Comparison of ENCODE assay signal across 19 cellular contexts in the genomic region with DNA sequence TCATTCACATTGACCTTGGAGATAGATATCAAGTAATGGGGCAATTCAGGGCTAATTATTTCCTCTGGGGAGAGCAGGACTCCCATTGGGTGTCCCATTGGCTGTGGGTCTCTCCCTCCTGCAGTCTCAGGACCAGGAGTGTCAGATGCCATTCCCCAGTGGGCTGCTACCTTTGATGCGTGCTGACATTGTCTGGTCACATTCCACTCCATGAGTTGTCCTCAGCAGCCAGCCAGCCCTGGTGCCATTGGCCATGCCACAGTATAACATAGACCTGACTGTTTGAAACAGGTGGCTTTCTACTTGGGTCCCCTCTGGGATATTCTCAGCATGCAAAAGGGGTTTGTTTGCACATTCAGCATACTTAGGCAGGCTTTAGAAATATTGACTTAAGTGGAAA.
DNase-seq lines count a peak whose midpoint lies in the region; ATAC-seq, FAIRE-seq and TF ChIP-seq lines count a peak whose summit lies in the region.
"Had no signal": no experiment of that assay in that cellular context is flagged by ENCODE, and none has a peak within 500 bp of the region (broad histone marks: within the 10 kb centered on the region; RNA-seq: fewer than 3 reads in every experiment).

No MANE protein-coding gene starts in this region.

- H3K9ac ChIP-seq in HepG2 (ENCODE audit: insufficient read depth, low read depth, low read length): no peak overlapping the region
- H3K9ac ChIP-seq in PC-3 (ENCODE audit: low read length): no peak overlapping the region
- H3K9ac ChIP-seq: BLaER1 treated with 17β-estradiol and CSF1 and Interleukin-3, amounts not matched to agents 10 nM and 100 nM had no signal

- TF ChIP-seq EP300 in HepG2 (IDR thresholded peaks at IDR 0.05; ENCODE audit: low read depth in 2 of 2, low read length in 2 of 2) (no peak), HepG2 (CRISPR knock-in tag; IDR thresholded peaks at IDR 0.05; ENCODE audit: borderline replicate concordance) (no peak)

- ATAC-seq in HepG2: peak; percentile 42; the same call in 2 of the 3 replicates
- no peak for ATAC-seq in right lobe of liver
- ATAC-seq in PC-3: no peak

- intact Hi-C loops in activated CD4-positive, alpha-beta T cell treated with anti-CD3 and anti-CD28 coated beads, Interleukin-2, amount 10 ng/mL, durations not matched to agents 24 days and 14 days (cut with micrococcal nuclease): loop anchor here (1.0 to 5.0 kb wide), 6 partner anchors 9 to 270 kb away; no protein-coding TSS in a partner anchor
- intact Hi-C loops in HepG2 (cut with micrococcal nuclease; ENCODE audit: unreplicated experiment) (no loop called here), right lobe of liver (cut with DNase I) (loop anchor here in 1 of 2 donors (10.0 kb wide), 1 partner anchor 47 kb away; no protein-coding TSS in a partner anchor), PC-3 (cut with micrococcal nuclease) (no loop called here)
- intact Hi-C loops in activated T-helper 2 cell treated with anti-CD3 and anti-CD28 coated beads, Interferon-gamma antibody, Interleukin-2, Interleukin-4, amounts not matched to agents 10 μg/mL and 5 μg/mL and 100 μg/mL, durations not matched to agents 14 hours and 24 hours and 36 hours (cut with micrococcal nuclease): loop anchor here (5.0 kb wide), 1 partner anchor 35 kb away; no protein-coding TSS in a partner anchor

- H3K27me3 ChIP-seq in HepG2 (ENCODE audit: control insufficient read depth in 1 of 2, insufficient read depth in 2 of 2, low read length in 2 of 2): no peaks in the 10 kb centered on the region
- H3K27me3 ChIP-seq in right lobe of liver: no peaks in the 10 kb centered on the region
- no peaks in the 10 kb centered on the region for H3K27me3 ChIP-seq in PC-3 (ENCODE audit: low read length)
- H3K27me3 ChIP-seq: BLaER1 treated with 17β-estradiol and CSF1 and Interleukin-3, amounts not matched to agents 10 nM and 100 nM had no signal

- H4K20me1 ChIP-seq in HepG2 (ENCODE audit: insufficient read depth, low read length): no peaks in the 10 kb centered on the region
- H4K20me1 ChIP-seq in PC-3 (ENCODE audit: low read length): no peaks in the 10 kb centered on the region
- H4K20me1 ChIP-seq: BLaER1 treated with 17β-estradiol and CSF1 and Interleukin-3, amounts not matched to agents 10 nM and 100 nM had no signal

- TF ChIP-seq POLR2A in HepG2 (IDR thresholded peaks at IDR 0.05; ENCODE audit: insufficient read depth in 1 of 2, low read depth in 2 of 2, low read length in 2 of 2) (no peak), right lobe of liver (IDR thresholded peaks at IDR 0.05) (no peak)

- no CpG with 5 or more reads among the region's 1 CpG for WGBS in HepG2 (ENCODE audit: low lambda C conversion rate)
- WGBS in right lobe of liver (ENCODE audit: insufficient coverage, low coverage, low lambda C conversion rate, missing lambda C conversion rate): no CpG with 5 or more reads among the region's 1 CpG

- H3K4me3 ChIP-seq in HepG2 (replicated peaks in 1 of 3; ENCODE audit: insufficient read depth in 1 of 3, low read depth in 2 of 3, low read length in 3 of 3): no peak overlapping the region
- no peak overlapping the region for H3K4me3 ChIP-seq in right lobe of liver
- no peak overlapping the region for H3K4me3 ChIP-seq in PC-3 (ENCODE audit: low read length)
- H3K4me3 ChIP-seq: BLaER1 treated with 17β-estradiol and CSF1 and Interleukin-3, amounts not matched to agents 10 nM and 100 nM; GM12878 had no signal

- peak; percentile 53 for DNase-seq in activated CD4-positive, alpha-beta T cell treated with anti-CD3 and anti-CD28 coated beads, Interleukin-2, amount 10 ng/mL, durations not matched to agents 24 days and 14 days
- no peak for DNase-seq in activated CD4-positive, alpha-beta T cell treated with anti-CD3 and anti-CD28 coated beads for 1 hour
- DNase-seq in HepG2 (ENCODE audit: low spot score) (no peak), right lobe of liver (no peak), osteocyte (ENCODE audit: extremely low spot score, unreplicated experiment) (peak; percentile 69), PC-3 (no peak), KG1 (lab: John Stamatoyannopoulos, UW) (no peak)
- DNase-seq in activated T-helper 2 cell treated with anti-CD3 and anti-CD28 coated beads, Interferon-gamma antibody, Interleukin-2, Interleukin-4, amounts not matched to agents 10 μg/mL and 5 μg/mL and 100 μg/mL, durations not matched to agents 14 hours and 24 hours and 36 hours (ENCODE audit: low spot score): no peak
- DNase-seq: Calu3, DMS53, DND-41, EL, H9 had no signal

- POLR2A ChIA-PET in HepG2 (lab: Yijun Ruan, JAX): no interaction called here
- POLR2A ChIA-PET in PC-3 (lab: Charles Lee; ENCODE audit: unreplicated experiment): no interaction called here

- no peaks in the 10 kb centered on the region for H3F3A ChIP-seq in PC-3 (ENCODE audit: low read length, unreplicated experiment)

- H3K27me3 Mint-ChIP-seq in activated CD4-positive, alpha-beta T cell treated with anti-CD3 and anti-CD28 coated beads, Interleukin-2, amount 10 ng/mL, durations not matched to agents 24 days and 14 days: no peaks in the 10 kb centered on the region
- no peaks in the 10 kb centered on the region for H3K27me3 Mint-ChIP-seq in activated T-helper 2 cell treated with anti-CD3 and anti-CD28 coated beads, Interferon-gamma antibody, Interleukin-2, Interleukin-4, amounts not matched to agents 10 μg/mL and 5 μg/mL and 100 μg/mL, durations not matched to agents 14 hours and 24 hours and 36 hours (ENCODE audit: low read depth)
- no peaks in the 10 kb centered on the region for H3K27me3 Mint-ChIP-seq in osteocyte (ENCODE audit: unreplicated experiment)
- H3K27me3 Mint-ChIP-seq: B cell had no signal

- peaks cover 25% of the 10 kb centered on the region for H3K9me3 Mint-ChIP-seq in activated CD4-positive, alpha-beta T cell treated with anti-CD3 and anti-CD28 coated beads, Interleukin-2, amount 10 ng/mL, durations not matched to agents 24 days and 14 days
- peaks cover 22% of the 10 kb centered on the region for H3K9me3 Mint-ChIP-seq in activated T-helper 2 cell treated with anti-CD3 and anti-CD28 coated beads, Interferon-gamma antibody, Interleukin-2, Interleukin-4, amounts not matched to agents 10 μg/mL and 5 μg/mL and 100 μg/mL, durations not matched to agents 14 hours and 24 hours and 36 hours
- no peaks in the 10 kb centered on the region for H3K9me3 Mint-ChIP-seq in osteocyte (ENCODE audit: unreplicated experiment)
- H3K9me3 Mint-ChIP-seq: CD8-positive, alpha-beta T cell had no signal

- TF ChIP-seq RAD21 in HepG2 (CRISPR knock-in tag; IDR thresholded peaks at IDR 0.05): no peak

- H3K27ac Mint-ChIP-seq in activated CD4-positive, alpha-beta T cell treated with anti-CD3 and anti-CD28 coated beads, Interleukin-2, amount 10 ng/mL, durations not matched to agents 24 days and 14 days: peak overlapping the region; percentile 88
- H3K27ac Mint-ChIP-seq in activated T-helper 2 cell treated with anti-CD3 and anti-CD28 coated beads, Interferon-gamma antibody, Interleukin-2, Interleukin-4, amounts not matched to agents 10 μg/mL and 5 μg/mL and 100 μg/mL, durations not matched to agents 14 hours and 24 hours and 36 hours: peak overlapping the region; percentile 94
- no peak overlapping the region for H3K27ac Mint-ChIP-seq in osteocyte (ENCODE audit: unreplicated experiment)
- H3K27ac Mint-ChIP-seq: B cell, H9 had no signal

- peaks cover 33% of the 10 kb centered on the region for H3K4me1 ChIP-seq in HepG2 (ENCODE audit: insufficient read depth, low read length)
- H3K4me1 ChIP-seq in right lobe of liver: no peaks in the 10 kb centered on the region
- no peaks in the 10 kb centered on the region for H3K4me1 ChIP-seq in PC-3 (ENCODE audit: insufficient read depth, low read length)

- BruUV-seq in HepG2 (replicated peaks; lab: Mats Ljungman, UMichigan) (no TSS peak), PC-3 (replicated peaks; lab: Mats Ljungman, UMichigan) (no TSS peak)

- peaks cover 39% of the 10 kb centered on the region for H3K4me1 Mint-ChIP-seq in activated CD4-positive, alpha-beta T cell treated with anti-CD3 and anti-CD28 coated beads, Interleukin-2, amount 10 ng/mL, durations not matched to agents 24 days and 14 days
- peaks cover 34% of the 10 kb centered on the region for H3K4me1 Mint-ChIP-seq in activated T-helper 2 cell treated with anti-CD3 and anti-CD28 coated beads, Interferon-gamma antibody, Interleukin-2, Interleukin-4, amounts not matched to agents 10 μg/mL and 5 μg/mL and 100 μg/mL, durations not matched to agents 14 hours and 24 hours and 36 hours (ENCODE audit: low read depth)
- peaks cover 7% of the 10 kb centered on the region for H3K4me1 Mint-ChIP-seq in osteocyte (ENCODE audit: unreplicated experiment)
- H3K4me1 Mint-ChIP-seq: B cell had no signal

- CTCF ChIA-PET in HepG2 (lab: Yijun Ruan, JAX; ENCODE audit: low intra/inter-chr PET ratio, low total read pairs): no interaction called here
- CTCF ChIA-PET in PC-3 (lab: Charles Lee): no interaction called here

- H3K36me3 ChIP-seq in HepG2 (replicated peaks in 1 of 2; ENCODE audit: control insufficient read depth in 1 of 2, insufficient read depth in 2 of 2, low read length in 2 of 2) (no peaks in the 10 kb centered on the region), right lobe of liver (no peaks in the 10 kb centered on the region), PC-3 (ENCODE audit: low read depth, low read length) (no peaks in the 10 kb centered on the region)

- H3K4me3 Mint-ChIP-seq in activated CD4-positive, alpha-beta T cell treated with anti-CD3 and anti-CD28 coated beads, Interleukin-2, amount 10 ng/mL, durations not matched to agents 24 days and 14 days: no peak overlapping the region
- no peak overlapping the region for H3K4me3 Mint-ChIP-seq in activated T-helper 2 cell treated with anti-CD3 and anti-CD28 coated beads, Interferon-gamma antibody, Interleukin-2, Interleukin-4, amounts not matched to agents 10 μg/mL and 5 μg/mL and 100 μg/mL, durations not matched to agents 14 hours and 24 hours and 36 hours (ENCODE audit: low read depth)
- no peak overlapping the region for H3K4me3 Mint-ChIP-seq in osteocyte (ENCODE audit: unreplicated experiment)
- H3K4me3 Mint-ChIP-seq: B cell; CD8-positive, alpha-beta T cell; H9 had no signal

- H3K27ac ChIP-seq in HepG2 (ENCODE audit: extremely low read length, insufficient read depth, low read length): no peak overlapping the region
- H3K27ac ChIP-seq in right lobe of liver: no peak overlapping the region
- no peak overlapping the region for H3K27ac ChIP-seq in PC-3 (ENCODE audit: low read length)
- H3K27ac ChIP-seq: BLaER1 treated with 17β-estradiol and CSF1 and Interleukin-3, amounts not matched to agents 10 nM and 100 nM had no signal

- H3K9me3 ChIP-seq in HepG2 (ENCODE audit: low read length) (no peaks in the 10 kb centered on the region), right lobe of liver (no peaks in the 10 kb centered on the region), PC-3 (ENCODE audit: low read length) (no peaks in the 10 kb centered on the region)

- H3K9me2 ChIP-seq in PC-3 (replicated peaks; ENCODE audit: low read length): no peaks in the 10 kb centered on the region

- in situ Hi-C loops in HepG2 (cut with HindIII; ENCODE audit: extremely low pct_ligation_motif_present, low pct_unique_long_range_greater_than_20kb): no loop called here

- TF ChIP-seq CTCF in HepG2 (CRISPR knock-in tag; IDR thresholded peaks at IDR 0.05): no peak
- TF ChIP-seq CTCF in right lobe of liver (IDR thresholded peaks at IDR 0.05): no peak
- no peak for TF ChIP-seq CTCF in osteocyte (IDR thresholded peaks at IDR 0.05)
- TF ChIP-seq CTCF in PC-3 (conservative IDR thresholded peaks at IDR 0.05; ENCODE audit: low read depth, low read length): no peak

- no peak overlapping the region for H3K4me2 ChIP-seq in HepG2 (ENCODE audit: low read depth, low read length)
- no peak overlapping the region for H3K4me2 ChIP-seq in PC-3 (ENCODE audit: low read length)
- H3K4me2 ChIP-seq: BLaER1 treated with 17β-estradiol and CSF1 and Interleukin-3, amounts not matched to agents 10 nM and 100 nM had no signal

- H2AFZ ChIP-seq in HepG2 (ENCODE audit: low read length): no peak overlapping the region
- no peak overlapping the region for H2AFZ ChIP-seq in PC-3 (ENCODE audit: low read length)

- H3K36me3 Mint-ChIP-seq in activated CD4-positive, alpha-beta T cell treated with anti-CD3 and anti-CD28 coated beads, Interleukin-2, amount 10 ng/mL, durations not matched to agents 24 days and 14 days (ENCODE audit: low read depth): peaks cover 14% of the 10 kb centered on the region
- peaks cover 24% of the 10 kb centered on the region for H3K36me3 Mint-ChIP-seq in activated T-helper 2 cell treated with anti-CD3 and anti-CD28 coated beads, Interferon-gamma antibody, Interleukin-2, Interleukin-4, amounts not matched to agents 10 μg/mL and 5 μg/mL and 100 μg/mL, durations not matched to agents 14 hours and 24 hours and 36 hours (ENCODE audit: low read depth)
- peaks cover 9% of the 10 kb centered on the region for H3K36me3 Mint-ChIP-seq in osteocyte (ENCODE audit: unreplicated experiment)

- no peak for FAIRE-seq in HepG2 (lab: Jason Lieb, UNC)
- FAIRE-seq: GM12878, GM19239, H1 had no signal

- H3K79me2 ChIP-seq in HepG2 (ENCODE audit: insufficient read depth, low read length) (no peaks in the 10 kb centered on the region), PC-3 (ENCODE audit: low read length) (no peaks in the 10 kb centered on the region)

Comparison
In these comparisons a context has a peak if more than half of its experiments do, and no peak if none do; other contexts are left out.
1. DNase-seq: peak in activated CD4-positive, alpha-beta T cell treated with anti-CD3 and anti-CD28 coated beads, Interleukin-2, amount 10 ng/mL, durations not matched to agents 24 days and 14 days (single experiment) and osteocyte (single experiment); none in activated CD4-positive, alpha-beta T cell treated with anti-CD3 and anti-CD28 coated beads for 1 hour (single experiment), HepG2 (single experiment), right lobe of liver (0 of 3), activated T-helper 2 cell treated with anti-CD3 and anti-CD28 coated beads, Interferon-gamma antibody, Interleukin-2, Interleukin-4, amounts not matched to agents 10 μg/mL and 5 μg/mL and 100 μg/mL, durations not matched to agents 14 hours and 24 hours and 36 hours (single experiment), PC-3 (single experiment) and KG1 (single experiment).
2. intact Hi-C loops: an anchor here in activated CD4-positive, alpha-beta T cell treated with anti-CD3 and anti-CD28 coated beads, Interleukin-2, amount 10 ng/mL, durations not matched to agents 24 days and 14 days (1.0 to 5.0 kb wide) and activated T-helper 2 cell treated with anti-CD3 and anti-CD28 coated beads, Interferon-gamma antibody, Interleukin-2, Interleukin-4, amounts not matched to agents 10 μg/mL and 5 μg/mL and 100 μg/mL, durations not matched to agents 14 hours and 24 hours and 36 hours (5.0 kb wide); none called in HepG2 and PC-3.